ENCODE assay signal across 24 cellular contexts in the genomic region with DNA sequence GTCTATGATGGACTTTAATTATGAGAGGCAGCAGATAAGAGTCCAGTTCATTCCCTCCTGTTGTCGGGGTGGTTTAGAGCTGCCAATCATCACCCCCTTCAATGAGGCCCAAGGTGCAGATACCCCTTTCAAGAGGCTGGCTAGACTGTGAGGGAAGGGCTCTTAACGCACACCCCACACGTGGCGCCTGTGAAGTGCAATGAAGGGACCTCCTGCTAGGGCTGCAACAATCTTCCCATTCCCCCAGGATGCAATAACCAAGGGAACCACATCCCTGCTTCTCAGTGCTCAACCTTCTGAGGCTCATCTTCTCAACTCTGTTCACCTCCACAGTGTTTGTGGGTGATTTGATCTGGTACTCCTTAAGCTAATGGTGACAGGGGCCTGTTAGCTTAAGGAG. TPM values are rescaled to one million over a fixed set of nuclear protein-coding genes. Genes with fewer than 3 reads are reported as not detected.
"Had no signal": no experiment of that assay in that cellular context is flagged by ENCODE, and none has a peak within 500 bp of the region (broad histone marks: within the 10 kb centered on the region; RNA-seq: fewer than 3 reads in every experiment).

No MANE protein-coding gene starts in this region.

- H3K4me3 ChIP-seq: adrenal gland, MG63, Peyer's patch, SJCRH30 had no signal

- H3K4me1 ChIP-seq: Peyer's patch, SJCRH30 had no signal

- H3K36me3 ChIP-seq: adrenal gland, MG63, Peyer's patch, SJCRH30 had no signal

- ATAC-seq: activated CD4-positive, CD25-positive, alpha-beta regulatory T cell treated with anti-CD3 and anti-CD28 coated beads, Interleukin-2, amount 50 U/mL, for 24 hours; activated CD8-positive, alpha-beta T cell treated with anti-CD3 and anti-CD28 coated beads for 36 hours; SK-N-SH treated with all-trans-retinoic acid at 6 μM for 48 hours had no signal

- H3K4me3 Mint-ChIP-seq: activated CD8-positive, alpha-beta T cell treated with anti-CD3 and anti-CD28 coated beads for 36 hours; activated naive CD8-positive, alpha-beta T cell treated with anti-CD3 and anti-CD28 coated beads, Interleukin-2, amount 10 ng/mL, durations not matched to agents 7 days and 5 days had no signal

- H3K27ac Mint-ChIP-seq: activated CD8-positive, alpha-beta T cell treated with anti-CD3 and anti-CD28 coated beads for 36 hours; activated naive CD8-positive, alpha-beta T cell treated with anti-CD3 and anti-CD28 coated beads, Interleukin-2, amount 10 ng/mL, durations not matched to agents 7 days and 5 days had no signal

- H3K27me3 Mint-ChIP-seq: activated CD8-positive, alpha-beta T cell treated with anti-CD3 and anti-CD28 coated beads for 36 hours; activated naive CD8-positive, alpha-beta T cell treated with anti-CD3 and anti-CD28 coated beads, Interleukin-2, amount 10 ng/mL, durations not matched to agents 7 days and 5 days had no signal

- H3K27ac ChIP-seq: adrenal gland, Peyer's patch, RWPE1, SJCRH30 had no signal

- DNase-seq: activated CD4-positive, alpha-beta T cell treated with anti-CD3 and anti-CD28 coated beads for 4 hours; activated CD8-positive, alpha-beta memory T cell treated with anti-CD3 and anti-CD28 coated beads, Interleukin-2, amount 50 U/mL, for 4 hours; activated CD8-positive, alpha-beta T cell treated with anti-CD3 and anti-CD28 coated beads for 36 hours; activated naive CD4-positive, alpha-beta T cell treated with anti-CD3 and anti-CD28 coated beads, Interleukin-2, amount 50 U/mL, for 16 hours; activated naive CD8-positive, alpha-beta T cell treated with anti-CD3 and anti-CD28 coated beads, Interleukin-2, amount 10 ng/mL, durations not matched to agents 7 days and 5 days; adrenal gland; anterior cingulate cortex; MG63; MV-4-11; NCI-H1092 treated with DMSO at 0.1 percent for 48 hours; NCI-H1436 treated with DMSO at 0.1 percent for 48 hours; NCI-H2081 treated with DMSO at 0.1 percent for 48 hours; NCI-H2171 treated with DMSO at 0.1 percent for 48 hours; NCI-H510A treated with DMSO at 0.1 percent for 48 hours; NCI-H69; NK-92 treated with Interleukin-12 subunit alpha and Interleukin-12 subunit beta, amount 100 ng/mL, for 24 hours; Peyer's patch; Right ventricle myocardium superior; SJCRH30; SW 1271 had no signal

- H3K36me3 Mint-ChIP-seq: activated naive CD8-positive, alpha-beta T cell treated with anti-CD3 and anti-CD28 coated beads, Interleukin-2, amount 10 ng/mL, durations not matched to agents 7 days and 5 days had no signal

- H3K4me1 Mint-ChIP-seq: activated naive CD8-positive, alpha-beta T cell treated with anti-CD3 and anti-CD28 coated beads, Interleukin-2, amount 10 ng/mL, durations not matched to agents 7 days and 5 days had no signal

- H3K27me3 ChIP-seq: adrenal gland, MG63, Peyer's patch, SJCRH30 had no signal

- H3K9me3 ChIP-seq: adrenal gland, MG63, Peyer's patch, SJCRH30 had no signal

RNA-seq across cellular contexts. Expression of gene TENM4, which starts 19.0 kb away (rescaled TPM):
- total RNA-seq: activated CD8-positive, alpha-beta T cell treated with anti-CD3 and anti-CD28 coated beads for 36 hours; activated naive CD8-positive, alpha-beta T cell treated with anti-CD3 and anti-CD28 coated beads, Interleukin-2, amount 10 ng/mL, durations not matched to agents 7 days and 5 days; T-helper 1 cell treated with Interleukin-12 subunit alpha and Interleukin-12 subunit beta and Interleukin-4 antibody, amounts not matched to agents 30 ng/mL and 1 ng/mL, for 36 hours had no signal
